In the genomic region with DNA sequence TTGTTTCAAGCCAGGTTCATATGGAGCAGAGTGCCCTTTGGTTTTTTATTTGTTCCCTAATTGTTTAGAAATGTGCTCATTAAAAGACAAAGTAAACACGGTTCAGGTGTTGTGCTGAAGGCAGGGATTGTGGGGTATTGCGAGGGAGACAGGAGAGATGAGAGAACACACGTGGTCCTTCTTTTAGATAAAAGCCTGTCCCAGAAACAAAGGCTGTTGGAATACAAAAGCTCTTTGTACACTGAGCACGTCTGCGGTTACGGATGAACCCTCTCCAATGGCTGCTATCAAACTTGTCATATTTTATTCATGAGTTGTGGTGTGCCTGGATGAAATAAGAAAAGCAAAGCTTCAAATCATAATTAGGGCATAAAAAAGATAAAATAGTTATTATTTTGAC, we compare ENCODE assay signal across 20 cellular contexts.
A peak's percentile ranks its signal among the peaks of the same experiment; 100 is the strongest.
DNase-seq lines count a peak whose midpoint lies in the region; TF ChIP-seq lines count a peak whose summit lies in the region.
"Had no signal": no experiment of that assay in that cellular context is flagged by ENCODE, and none has a peak within 500 bp of the region (broad histone marks: within the 10 kb centered on the region; RNA-seq: fewer than 3 reads in every experiment).

No MANE protein-coding gene starts in this region.

- no peak overlapping the region for H3K4me3 ChIP-seq in ascending aorta
- H3K4me3 ChIP-seq: esophagus squamous epithelium, Peyer's patch, SK-N-MC, smooth muscle cell had no signal

- peak; percentile 77 for DNase-seq in NCI-H1092 (lab: John Stamatoyannopoulos, UW)
- DNase-seq in NCI-H2029 (lab: John Stamatoyannopoulos, UW) = peak; percentile 98
- peak; percentile 99 for DNase-seq in NCI-H526 treated with DMSO at 0.1 percent for 48 hours (lab: John Stamatoyannopoulos, UW)
- peak; percentile 61 for DNase-seq in pons (ENCODE audit: low spot score)
- no peak for DNase-seq in ascending aorta (ENCODE audit: low spot score in 2 of 2)
- DNase-seq in type B pancreatic cell (ENCODE audit: extremely low spot score, unreplicated experiment) = no peak
- no peak for DNase-seq in LoVo (ENCODE audit: low spot score)
- DNase-seq: activated CD4-positive, alpha-beta T cell treated with anti-CD3 and anti-CD28 coated beads, Interleukin-2, amount 50 U/mL, for 48 hours; activated naive CD4-positive, alpha-beta T cell treated with anti-CD3 and anti-CD28 coated beads, Interleukin-2, amount 10 ng/mL, durations not matched to agents 7 days and 5 days; activated T-cell treated with anti-CD3 and anti-CD28 coated beads for 4 hours; CD8-positive, alpha-beta memory T cell; effector memory CD4-positive, alpha-beta T cell; esophagus squamous epithelium; left ventricle myocardium superior; NCI-H82; Peyer's patch; stimulated activated CD4-positive, alpha-beta T cell treated with anti-CD3 and anti-CD28 coated beads, Interleukin-4, amount 100 ng/mL, for 4 hours had no signal

- H3K4me1 ChIP-seq in ascending aorta = no peaks in the 10 kb centered on the region
- H3K4me1 ChIP-seq: esophagus squamous epithelium, Peyer's patch had no signal

- H3K27ac ChIP-seq in ascending aorta = no peak overlapping the region
- H3K27ac ChIP-seq: esophagus squamous epithelium, Peyer's patch, SK-N-MC had no signal

- H3K9me3 Mint-ChIP-seq in type B pancreatic cell = no peaks in the 10 kb centered on the region
- H3K9me3 Mint-ChIP-seq: T-helper 2 cell treated with Interferon-gamma antibody and Interleukin-4, amounts not matched to agents 5 μg/mL and 100 μg/mL, for 36 hours had no signal

- intact Hi-C loops in ascending aorta (cut with DNase I) = no loop called here

- H3K9me3 ChIP-seq in ascending aorta = no peaks in the 10 kb centered on the region
- H3K9me3 ChIP-seq: esophagus squamous epithelium, Peyer's patch had no signal

- TF ChIP-seq CTCF in ascending aorta (IDR thresholded peaks at IDR 0.05) = no peak
- TF ChIP-seq CTCF in type B pancreatic cell (conservative IDR thresholded peaks at IDR 0.05) = no peak

- no peak overlapping the region for H3K27ac Mint-ChIP-seq in type B pancreatic cell
- H3K27ac Mint-ChIP-seq: activated naive CD4-positive, alpha-beta T cell treated with anti-CD3 and anti-CD28 coated beads, Interleukin-2, amount 10 ng/mL, durations not matched to agents 7 days and 5 days; CD8-positive, alpha-beta memory T cell; T-helper 2 cell treated with Interferon-gamma antibody and Interleukin-4, amounts not matched to agents 5 μg/mL and 100 μg/mL, for 36 hours had no signal

- no peaks in the 10 kb centered on the region for H3K27me3 ChIP-seq in ascending aorta
- H3K27me3 ChIP-seq: esophagus squamous epithelium, Peyer's patch had no signal

- no peaks in the 10 kb centered on the region for H3K36me3 Mint-ChIP-seq in type B pancreatic cell
- H3K36me3 Mint-ChIP-seq: activated naive CD4-positive, alpha-beta T cell treated with anti-CD3 and anti-CD28 coated beads, Interleukin-2, amount 10 ng/mL, durations not matched to agents 7 days and 5 days; CD8-positive, alpha-beta memory T cell had no signal

- peaks cover 3% of the 10 kb centered on the region for H3K4me1 Mint-ChIP-seq in type B pancreatic cell (ENCODE audit: unreplicated experiment)
- H3K4me1 Mint-ChIP-seq: activated naive CD4-positive, alpha-beta T cell treated with anti-CD3 and anti-CD28 coated beads, Interleukin-2, amount 10 ng/mL, durations not matched to agents 7 days and 5 days; CD8-positive, alpha-beta memory T cell had no signal

- no peak overlapping the region for H3K4me3 Mint-ChIP-seq in type B pancreatic cell
- H3K4me3 Mint-ChIP-seq: activated naive CD4-positive, alpha-beta T cell treated with anti-CD3 and anti-CD28 coated beads, Interleukin-2, amount 10 ng/mL, durations not matched to agents 7 days and 5 days; CD8-positive, alpha-beta memory T cell; T-helper 2 cell treated with Interferon-gamma antibody and Interleukin-4, amounts not matched to agents 5 μg/mL and 100 μg/mL, for 36 hours had no signal

- peaks cover 3% of the 10 kb centered on the region for H3K27me3 Mint-ChIP-seq in type B pancreatic cell
- H3K27me3 Mint-ChIP-seq: activated naive CD4-positive, alpha-beta T cell treated with anti-CD3 and anti-CD28 coated beads, Interleukin-2, amount 10 ng/mL, durations not matched to agents 7 days and 5 days; CD8-positive, alpha-beta memory T cell had no signal

- no peaks in the 10 kb centered on the region for H3K36me3 ChIP-seq in ascending aorta
- H3K36me3 ChIP-seq: esophagus squamous epithelium, Peyer's patch had no signal

Comparison
In these comparisons a context has a peak if more than half of its experiments do, and no peak if none do; other contexts are left out.
1. DNase-seq: peak in NCI-H1092 (single experiment), NCI-H2029 (single experiment), NCI-H526 treated with DMSO at 0.1 percent for 48 hours (single experiment) and pons (single experiment); none in ascending aorta (0 of 2), type B pancreatic cell (single experiment) and LoVo (single experiment).